ENCODE assay signal across 15 cellular contexts in genomic region chr10:119761106-119761505, GRCh38. TPM values are rescaled to one million over a fixed set of nuclear protein-coding genes. Genes with fewer than 3 reads are reported as not detected.
A peak's percentile ranks its signal among the peaks of the same experiment; 100 is the strongest.
DNase-seq lines count a peak whose midpoint lies in the region; ATAC-seq and FAIRE-seq lines count a peak whose summit lies in the region.
"Had no signal": no experiment of that assay in that cellular context is flagged by ENCODE, and none has a peak within 500 bp of the region (broad histone marks: within the 10 kb centered on the region; RNA-seq: fewer than 3 reads in every experiment).

No MANE protein-coding gene starts in this region.

- ATAC-seq in HG03469 (IDR thresholded peaks at IDR 0.05; ENCODE audit: unreplicated experiment) = no peak
- ATAC-seq: left lobe of liver had no signal

- no peak overlapping the region for H2AFZ ChIP-seq in ACC112 (ENCODE audit: low read length, unreplicated experiment)

- peak; percentile 84 for DNase-seq in LHCN-M2 (ENCODE audit: low read depth)
- peak; percentile 73 for DNase-seq in non-pigmented ciliary epithelial cell (ENCODE audit: low read depth)
- no peak for DNase-seq in activated naive CD4-positive, alpha-beta T cell treated with Interleukin-2 at 50 U/mL for 16 hours
- DNase-seq in medulla oblongata (ENCODE audit: extremely low spot score) = no peak
- DNase-seq in effector CD4-positive, alpha-beta T cell = no peak
- DNase-seq: activated CD4-positive, alpha-beta memory T cell treated with anti-CD3 and anti-CD28 coated beads for 36 hours; activated naive CD8-positive, alpha-beta T cell treated with anti-CD3 and anti-CD28 coated beads for 36 hours; NCI-H774; retina had no signal

- FAIRE-seq in endometrium (lab: Jason Lieb, UNC) = peak; percentile 43

- no peak overlapping the region for H3K4me3 ChIP-seq in ACC112 (ENCODE audit: low read depth, low read length)
- H3K4me3 ChIP-seq: BLaER1 had no signal

- H3K36me3 ChIP-seq in ACC112 (ENCODE audit: insufficient read depth, low read length) = no peaks in the 10 kb centered on the region

- H3K4me1 ChIP-seq in ACC112 (ENCODE audit: control insufficient read depth, insufficient read depth, low read length, unreplicated experiment) = peaks cover 11% of the 10 kb centered on the region

- H3K27ac ChIP-seq in ACC112 (ENCODE audit: low read depth, low read length) = peak overlapping the region; percentile 18; the same call in 1 of the 2 replicates
- H3K27ac ChIP-seq: BLaER1, epithelial cell of prostate had no signal

- no peaks in the 10 kb centered on the region for H3K79me2 ChIP-seq in ACC112 (ENCODE audit: control insufficient read depth, insufficient read depth, low read length, unreplicated experiment)

- no peaks in the 10 kb centered on the region for H3K27me3 ChIP-seq in ACC112 (ENCODE audit: insufficient read depth, low read length)
- H3K27me3 ChIP-seq: BLaER1 had no signal

RNA-seq across cellular contexts. Expression of gene INPP5F, which starts 35.3 kb away (rescaled TPM):
- total RNA-seq in LHCN-M2 (2014; rRNA removed) = 17.1 and 18.5 TPM in 2 replicates
- 10.2 TPM for polyA plus RNA-seq in LHCN-M2 (2012)

Comparison
In these comparisons a context has a peak if more than half of its experiments do, and no peak if none do; other contexts are left out.
1. DNase-seq: peak in LHCN-M2 (single experiment) and non-pigmented ciliary epithelial cell (single experiment); none in activated naive CD4-positive, alpha-beta T cell treated with Interleukin-2 at 50 U/mL for 16 hours (single experiment), medulla oblongata (single experiment) and effector CD4-positive, alpha-beta T cell (single experiment).